In the genomic region with DNA sequence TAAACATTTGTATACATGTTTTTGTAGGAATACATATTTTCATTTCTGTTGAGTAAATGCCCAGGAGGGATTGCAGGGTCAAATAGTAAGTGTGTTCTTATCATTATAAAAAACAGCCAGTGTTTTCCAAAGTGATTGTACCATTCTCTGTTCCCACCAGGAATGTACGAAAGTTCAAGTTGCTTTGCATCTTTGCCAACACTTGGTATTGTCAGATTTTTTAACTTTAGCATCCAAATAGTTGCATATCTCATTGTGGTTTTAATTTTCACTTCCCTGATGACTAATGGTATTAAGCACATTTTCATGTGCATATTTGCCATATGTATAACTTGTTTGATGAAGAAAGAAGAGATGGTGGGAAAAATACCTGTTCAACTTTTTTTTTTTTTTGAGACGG, we compare ENCODE assay signal across 25 cellular contexts.
"Had no signal": no experiment of that assay in that cellular context is flagged by ENCODE, and none has a peak within 500 bp of the region (broad histone marks: within the 10 kb centered on the region; RNA-seq: fewer than 3 reads in every experiment).

No MANE protein-coding gene starts in this region.

- H3K9me3 Mint-ChIP-seq: effector memory CD8-positive, alpha-beta T cell; immature natural killer cell had no signal

- H3K27ac ChIP-seq: colonic mucosa, epithelial cell of prostate, foreskin keratinocyte, gastroesophageal sphincter, heart left ventricle, hepatocyte, left lung, lower lobe of right lung had no signal

- H3K27me3 ChIP-seq: colonic mucosa, gastroesophageal sphincter, heart left ventricle, hepatocyte had no signal

- H3K4me1 ChIP-seq: colonic mucosa, foreskin keratinocyte, left lung had no signal

- H3K27me3 Mint-ChIP-seq: dendritic cell treated with granulocyte-macrophage colony-stimulating factor and Interleukin-4, amounts not matched to agents 40 ng/mL and 50 ng/mL, for 4 days; naive B cell had no signal

- H3K4me3 Mint-ChIP-seq: dendritic cell treated with granulocyte-macrophage colony-stimulating factor and Interleukin-4, amounts not matched to agents 40 ng/mL and 50 ng/mL, for 4 days; effector memory CD8-positive, alpha-beta T cell; endodermal cell; immature natural killer cell; mesothelial cell of epicardium; naive B cell had no signal

- H3K4me3 ChIP-seq: colonic mucosa, gastroesophageal sphincter, heart left ventricle, hepatocyte, left lung, lower lobe of right lung, mucosa of descending colon had no signal

- H3K79me2 ChIP-seq: hepatocyte had no signal

- DNase-seq: colonic mucosa; cortex of kidney; effector CD8-positive, alpha-beta T cell; effector memory CD8-positive, alpha-beta T cell; endodermal cell; erythroblast; foreskin keratinocyte; heart left ventricle; hypothalamus; immature natural killer cell; islet precursor cell; left cardiac atrium; left lung; left ventricle myocardium superior; lower lobe of right lung; mesenchymal stem cell; mucosa of descending colon; naive B cell had no signal

- H3K9me3 ChIP-seq: colonic mucosa, gastroesophageal sphincter, lower lobe of right lung, mucosa of descending colon had no signal

- FAIRE-seq: endometrium had no signal

- H3K4me2 ChIP-seq: hepatocyte had no signal

- ATAC-seq: effector memory CD8-positive, alpha-beta T cell; esophagus mucosa; foreskin keratinocyte; gastroesophageal sphincter; heart left ventricle; left cardiac atrium; left lung; left ventricle myocardium superior; lower lobe of right lung; mucosa of descending colon had no signal

- H3K36me3 Mint-ChIP-seq: mesothelial cell of epicardium, naive B cell had no signal

- H3K27ac Mint-ChIP-seq: dendritic cell treated with granulocyte-macrophage colony-stimulating factor and Interleukin-4, amounts not matched to agents 40 ng/mL and 50 ng/mL, for 4 days; effector memory CD8-positive, alpha-beta T cell; endodermal cell; immature natural killer cell; mesothelial cell of epicardium; naive B cell had no signal

- H3K4me1 Mint-ChIP-seq: endodermal cell had no signal

- H3K36me3 ChIP-seq: colonic mucosa, gastroesophageal sphincter, heart left ventricle, left lung, lower lobe of right lung had no signal

- H2AFZ ChIP-seq: hepatocyte had no signal
